Comparison of ENCODE assay signal across 2 cellular contexts in genomic region chr10:29874604-29875269, GRCh38.
TF ChIP-seq lines count a peak whose summit lies in the region.

No MANE protein-coding gene starts in this region.

TF ChIP-seq in GM23338, 12 proteins besides CTCF, POLR2A, EP300 and RAD21 (continued from another document):
- TF ChIP-seq ZNF462 (CRISPR knock-in tag; IDR thresholded peaks at IDR 0.05), result no peak
- no peak for TF ChIP-seq STAT1 (IDR thresholded peaks at IDR 0.05; ENCODE audit: unreplicated experiment)
- TF ChIP-seq ETS1 (IDR thresholded peaks at IDR 0.05), result no peak
- TF ChIP-seq EZH2phosphoT487 (IDR thresholded peaks at IDR 0.05; ENCODE audit: unreplicated experiment), result no peak
- TF ChIP-seq EZH2 (IDR thresholded peaks at IDR 0.05; ENCODE audit: low read depth, unreplicated experiment), result no peak
- TF ChIP-seq REST (IDR thresholded peaks at IDR 0.05; ENCODE audit: unreplicated experiment), result no peak
- TF ChIP-seq ZNF331 (CRISPR knock-in tag; IDR thresholded peaks at IDR 0.05; ENCODE audit: low read depth), result no peak
- no peak for TF ChIP-seq POLR2AphosphoS5 (IDR thresholded peaks at IDR 0.05; ENCODE audit: low read depth)
- TF ChIP-seq JUNB (IDR thresholded peaks at IDR 0.05; ENCODE audit: unreplicated experiment), result no peak

TF ChIP-seq in SK-N-SH, 30 proteins besides CTCF, POLR2A, EP300 and RAD21 (continued from another document):
- TF ChIP-seq MEF2A (IDR thresholded peaks at IDR 0.05; ENCODE audit: borderline replicate concordance, low read depth) (no peak), JUND (IDR thresholded peaks at IDR 0.05) (peak; percentile 35; the same call in 1 of the 2 replicates), CHD2 (IDR thresholded peaks at IDR 0.05; ENCODE audit: low read length, partially characterized antibody) (no peak), REST (IDR thresholded peaks at IDR 0.05; ENCODE audit: low read depth, low read length) (no peak), MXI1 (IDR thresholded peaks at IDR 0.05; ENCODE audit: low read depth, low read length) (no peak), EZH2phosphoT487 (IDR thresholded peaks at IDR 0.05; ENCODE audit: borderline replicate concordance, low read depth) (no peak), RCOR1 (IDR thresholded peaks at IDR 0.05; ENCODE audit: low read length) (no peak), TAF1 (IDR thresholded peaks at IDR 0.05; ENCODE audit: borderline replicate concordance, low read depth, low read length) (no peak), PBX3 (IDR thresholded peaks at IDR 0.05) (peak; percentile 84), YY1 (IDR thresholded peaks at IDR 0.05; ENCODE audit: low read depth) (no peak), SIN3A (IDR thresholded peaks at IDR 0.05; ENCODE audit: borderline replicate concordance, low read depth, low read length) (no peak), POLR2AphosphoS5 (IDR thresholded peaks at IDR 0.05; ENCODE audit: low read depth, low read length) (peak; percentile 45), FOXJ3 (CRISPR knock-in tag; IDR thresholded peaks at IDR 0.05) (no peak), FOXM1 (IDR thresholded peaks at IDR 0.05; ENCODE audit: low read depth) (no peak), MAX (IDR thresholded peaks at IDR 0.05; ENCODE audit: low read depth) (no peak), GATA2 (CRISPR knock-in tag; IDR thresholded peaks at IDR 0.05) (peak; percentile 88), TEAD4 (IDR thresholded peaks at IDR 0.05; ENCODE audit: borderline replicate concordance, insufficient read depth) (peak; percentile 60; the same call in 1 of the 2 replicates), RFX5 (IDR thresholded peaks at IDR 0.05; ENCODE audit: low read length) (no peak), RXRA (IDR thresholded peaks at IDR 0.05; ENCODE audit: borderline replicate concordance, low read depth) (peak; percentile 56; the same call in 1 of the 2 replicates), USF2 (IDR thresholded peaks at IDR 0.05; ENCODE audit: borderline replicate concordance, low read depth, low read length) (no peak), TCF12 (IDR thresholded peaks at IDR 0.05) (peak; percentile 94), FOSL2 (IDR thresholded peaks at IDR 0.05; ENCODE audit: borderline replicate concordance, low read depth) (no peak), NRF1 (IDR thresholded peaks at IDR 0.05; ENCODE audit: low read depth, low read length) (no peak), SMC3 (IDR thresholded peaks at IDR 0.05; ENCODE audit: low read depth, low read length) (no peak), ELF1 (IDR thresholded peaks at IDR 0.05) (no peak), NFIC (IDR thresholded peaks at IDR 0.05; ENCODE audit: borderline replicate concordance) (peak; percentile 66; the same call in 1 of the 2 replicates)
- TF ChIP-seq, protein P1, sequence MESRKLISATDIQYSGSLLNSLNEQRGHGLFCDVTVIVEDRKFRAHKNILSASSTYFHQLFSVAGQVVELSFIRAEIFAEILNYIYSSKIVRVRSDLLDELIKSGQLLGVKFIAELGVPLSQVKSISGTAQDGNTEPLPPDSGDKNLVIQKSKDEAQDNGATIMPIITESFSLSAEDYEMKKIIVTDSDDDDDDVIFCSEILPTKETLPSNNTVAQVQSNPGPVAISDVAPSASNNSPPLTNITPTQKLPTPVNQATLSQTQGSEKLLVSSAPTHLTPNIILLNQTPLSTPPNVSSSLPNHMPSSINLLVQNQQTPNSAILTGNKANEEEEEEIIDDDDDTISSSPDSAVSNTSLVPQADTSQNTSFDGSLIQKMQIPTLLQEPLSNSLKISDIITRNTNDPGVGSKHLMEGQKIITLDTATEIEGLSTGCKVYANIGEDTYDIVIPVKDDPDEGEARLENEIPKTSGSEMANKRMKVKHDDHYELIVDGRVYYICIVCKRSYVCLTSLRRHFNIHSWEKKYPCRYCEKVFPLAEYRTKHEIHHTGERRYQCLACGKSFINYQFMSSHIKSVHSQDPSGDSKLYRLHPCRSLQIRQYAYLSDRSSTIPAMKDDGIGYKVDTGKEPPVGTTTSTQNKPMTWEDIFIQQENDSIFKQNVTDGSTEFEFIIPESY (IDR thresholded peaks at IDR 0.05; ENCODE audit: borderline replicate concordance, low read depth), result no peak
